Comparison of ENCODE assay signal across 6 cellular contexts in the genomic region with DNA sequence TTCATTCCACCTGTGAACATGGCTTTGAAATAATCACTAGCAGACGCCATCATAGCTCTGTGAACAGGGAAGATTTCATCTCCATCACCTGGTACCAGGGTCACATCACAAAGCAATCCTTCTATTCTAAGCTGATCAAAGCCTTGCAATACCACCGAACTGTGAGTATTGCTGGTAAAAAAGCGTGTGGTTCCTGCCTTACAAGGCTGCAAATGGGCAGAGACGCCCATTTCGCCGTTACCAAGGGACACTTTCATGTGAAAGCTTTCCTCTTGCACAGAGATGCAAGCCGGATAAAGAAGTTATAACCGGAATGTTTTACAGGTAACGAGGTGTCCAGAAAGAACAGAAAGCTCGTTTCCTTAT. TPM values are rescaled to one million over a fixed set of nuclear protein-coding genes. Genes with fewer than 3 reads are reported as not detected.
A peak's percentile ranks its signal among the peaks of the same experiment; 100 is the strongest.
DNase-seq lines count a peak whose midpoint lies in the region; ATAC-seq and TF ChIP-seq lines count a peak whose summit lies in the region.

No MANE protein-coding gene starts in this region.

- no peak for TF ChIP-seq CTCF in CD4-positive, alpha-beta T cell (IDR thresholded peaks at IDR 0.05)

- H3K27ac Mint-ChIP-seq in CD4-positive, alpha-beta T cell: peak overlapping the region; percentile 96

- H3K27me3 Mint-ChIP-seq in CD4-positive, alpha-beta T cell: no peaks in the 10 kb centered on the region

- intact Hi-C loops in CD4-positive, alpha-beta T cell (cut with DNase I, micrococcal nuclease): loop anchor here (5.0 to 10.0 kb wide), 3 partner anchors 220 to 468 kb away; partner anchors contain the start of gene MTAP (in 1 of the 2)

- peak overlapping the region; percentile 94 for H3K4me3 Mint-ChIP-seq in CD4-positive, alpha-beta T cell

- H3K9me3 Mint-ChIP-seq in CD4-positive, alpha-beta T cell: peaks cover 2% of the 10 kb centered on the region

- H3K4me3 ChIP-seq in muscle layer of duodenum (ENCODE audit: low read depth in 1 of 2, low read length in 2 of 2): peak overlapping the region; percentile 85 to 98

- peaks cover 71% of the 10 kb centered on the region for H3K4me1 Mint-ChIP-seq in CD4-positive, alpha-beta T cell (ENCODE audit: low read depth)

- peaks cover 21 to 42% of the 10 kb centered on the region in 2 donors for H3K4me1 ChIP-seq in muscle layer of duodenum (ENCODE audit: control insufficient read depth in 1 of 2, insufficient read depth in 2 of 2, low read length in 2 of 2)

- H3K27ac ChIP-seq in CD4-positive, alpha-beta T cell (ENCODE audit: low read depth, low read length): peak overlapping the region; percentile 89
- peak overlapping the region; percentile 95 for H3K27ac ChIP-seq in muscle layer of duodenum (ENCODE audit: low read length)

- CTCF ChIA-PET in CD4-positive, alpha-beta T cell (lab: Charles Lee): interaction anchor here (1.2 to 3.9 kb wide), 4 partner anchors 8 to 120 kb away, joined by 4 to 20 read pairs (median 10); no protein-coding TSS in a partner anchor

- no peaks in the 10 kb centered on the region for H3K9me3 ChIP-seq in CD4-positive, alpha-beta T cell (ENCODE audit: control insufficient read depth, low read length)
- H3K9me3 ChIP-seq in muscle layer of duodenum (ENCODE audit: control insufficient read depth in 1 of 2, low read length in 2 of 2): no peaks in the 10 kb centered on the region

- peak; percentile 37 for ATAC-seq in CD4-positive, alpha-beta T cell (ENCODE audit: poor library complexity)
- peak; percentile 6 for ATAC-seq in HG02870 (IDR thresholded peaks at IDR 0.05; ENCODE audit: unreplicated experiment)

- H3K36me3 ChIP-seq in muscle layer of duodenum (ENCODE audit: control insufficient read depth in 1 of 2, insufficient read depth in 2 of 2, low read length in 2 of 2): peaks cover 0 to 3% of the 10 kb centered on the region in 2 donors

- H3K36me3 Mint-ChIP-seq in CD4-positive, alpha-beta T cell (ENCODE audit: low read depth): peaks cover 62% of the 10 kb centered on the region

- peak in 3 of 10 experiments; percentile 0 to 7 (median 2) for DNase-seq in CD4-positive, alpha-beta T cell
- peak; percentile 9 for DNase-seq in amniotic epithelial cell (ENCODE audit: low read depth)
- DNase-seq in SKM-1 treated with dmso at 0.1 percent for 144 hours (lab: John Stamatoyannopoulos, UW; ENCODE audit: unreplicated experiment): no peak
- DNase-seq in NCI-H1436 treated with DMSO at 0.1 percent for 48 hours (lab: John Stamatoyannopoulos, UW): no peak

- no peaks in the 10 kb centered on the region for H3K27me3 ChIP-seq in CD4-positive, alpha-beta T cell (ENCODE audit: control insufficient read depth, insufficient read depth, low read length)
- no peaks in the 10 kb centered on the region for H3K27me3 ChIP-seq in muscle layer of duodenum (ENCODE audit: low read depth, low read length)

- POLR2A ChIA-PET in CD4-positive, alpha-beta T cell (lab: Charles Lee): interaction anchor here (0.8 to 2.6 kb wide), 8 partner anchors 13 to 712 kb away, joined by 4 to 11 read pairs (median 5); partner anchors contain the start of genes MLLT3 and MTAP

RNA-seq across cellular contexts. Expression of gene KLHL9, which starts 0.6 kb away (rescaled TPM):
- 10 to 100 TPM; 11.9 to 12.0 TPM for total RNA-seq in CD4-positive, alpha-beta T cell

RNA-seq across cellular contexts. Expression of gene IFNA6, which starts 16.1 kb away (rescaled TPM):
- not detected for total RNA-seq in CD4-positive, alpha-beta T cell

RNA-seq across cellular contexts. Expression of gene IFNA5, which starts 29.5 kb away (rescaled TPM):
- total RNA-seq in CD4-positive, alpha-beta T cell: not detected

RNA-seq across cellular contexts. Expression of gene IFNA13, which starts 33.3 kb away (rescaled TPM):
- not detected for total RNA-seq in CD4-positive, alpha-beta T cell

RNA-seq across cellular contexts. Expression of gene IFNA2, which starts 50.6 kb away (rescaled TPM):
- not detected for total RNA-seq in CD4-positive, alpha-beta T cell
